15 cellular contexts compared by ENCODE assay signal in the genomic region with DNA sequence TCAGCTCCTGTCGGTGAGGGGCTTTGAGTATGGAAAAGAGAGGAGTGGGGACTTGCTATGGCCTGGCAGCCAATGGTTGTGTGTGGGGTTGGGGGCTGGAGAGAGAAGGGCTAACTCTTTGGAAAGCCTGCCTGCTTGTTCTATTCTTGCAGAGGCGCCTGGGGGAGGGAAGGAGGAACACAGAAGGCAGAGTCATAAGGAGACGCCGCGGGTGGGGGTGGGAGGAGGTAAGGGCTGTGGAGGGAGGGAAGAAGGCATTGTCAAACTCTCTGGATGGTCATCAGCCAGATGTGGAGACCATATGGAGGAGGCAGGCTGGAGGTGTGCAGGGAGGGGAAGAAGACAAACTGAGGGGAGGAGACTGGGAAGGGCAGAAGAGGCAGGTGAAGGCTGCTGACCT.
"Had no signal": no experiment of that assay in that cellular context is flagged by ENCODE, and none has a peak within 500 bp of the region (broad histone marks: within the 10 kb centered on the region; RNA-seq: fewer than 3 reads in every experiment).

No MANE protein-coding gene starts in this region.

- H3K36me3 ChIP-seq: right atrium auricular region, tibial nerve had no signal

- FAIRE-seq: small intestine had no signal

- DNase-seq: activated B cell treated with CpG ODN at 0.5 μM for 24 hours; activated CD4-positive, alpha-beta T cell treated with anti-CD3 and anti-CD28 coated beads, Interleukin-2, amount 10 ng/mL, durations not matched to agents 24 days and 14 days; activated T-cell treated with anti-CD3 and anti-CD28 coated beads, Interleukin-2, amount 50 U/mL, for 1 hour; immature natural killer cell; left colon; mammary epithelial cell; naive thymus-derived CD4-positive, alpha-beta T cell; small intestine had no signal

- H3K4me1 Mint-ChIP-seq: activated B cell treated with CpG ODN at 0.5 μM for 24 hours; activated CD4-positive, alpha-beta T cell treated with anti-CD3 and anti-CD28 coated beads, Interleukin-2, amount 10 ng/mL, durations not matched to agents 24 days and 14 days; activated naive CD4-positive, alpha-beta T cell treated with anti-CD3 and anti-CD28 coated beads, Interleukin-2, amount 50 U/mL, for 24 hours; central memory CD8-positive, alpha-beta T cell; immature natural killer cell had no signal

- H3K27me3 Mint-ChIP-seq: activated naive CD4-positive, alpha-beta T cell treated with anti-CD3 and anti-CD28 coated beads, Interleukin-2, amount 50 U/mL, for 24 hours had no signal

- H3K27me3 ChIP-seq: body of pancreas, right atrium auricular region, tibial nerve had no signal

- H3K27ac ChIP-seq: right atrium auricular region, tibial nerve had no signal

- H3K27ac Mint-ChIP-seq: activated B cell treated with CpG ODN at 0.5 μM for 24 hours; activated CD4-positive, alpha-beta T cell treated with anti-CD3 and anti-CD28 coated beads, Interleukin-2, amount 10 ng/mL, durations not matched to agents 24 days and 14 days; activated naive CD4-positive, alpha-beta T cell treated with anti-CD3 and anti-CD28 coated beads, Interleukin-2, amount 50 U/mL, for 24 hours; dendritic cell treated with granulocyte-macrophage colony-stimulating factor and Interleukin-4, amounts not matched to agents 40 ng/mL and 50 ng/mL, for 4 days; immature natural killer cell; naive thymus-derived CD4-positive, alpha-beta T cell had no signal

- ATAC-seq: left colon; naive thymus-derived CD4-positive, alpha-beta T cell had no signal

- H3K36me3 Mint-ChIP-seq: activated naive CD4-positive, alpha-beta T cell treated with anti-CD3 and anti-CD28 coated beads, Interleukin-2, amount 50 U/mL, for 24 hours; immature natural killer cell; naive thymus-derived CD4-positive, alpha-beta T cell had no signal

- H3K9me3 ChIP-seq: body of pancreas, right atrium auricular region, tibial nerve had no signal

- H3K9me3 Mint-ChIP-seq: activated B cell treated with CpG ODN at 0.5 μM for 24 hours; activated CD4-positive, alpha-beta T cell treated with anti-CD3 and anti-CD28 coated beads, Interleukin-2, amount 10 ng/mL, durations not matched to agents 24 days and 14 days; activated naive CD4-positive, alpha-beta T cell treated with anti-CD3 and anti-CD28 coated beads, Interleukin-2, amount 50 U/mL, for 24 hours; central memory CD8-positive, alpha-beta T cell; dendritic cell treated with granulocyte-macrophage colony-stimulating factor and Interleukin-4, amounts not matched to agents 40 ng/mL and 50 ng/mL, for 4 days; endodermal cell; immature natural killer cell; naive thymus-derived CD4-positive, alpha-beta T cell had no signal

- H3K4me3 ChIP-seq: body of pancreas, right atrium auricular region, tibial nerve had no signal

- H3K4me3 Mint-ChIP-seq: activated B cell treated with CpG ODN at 0.5 μM for 24 hours; activated CD4-positive, alpha-beta T cell treated with anti-CD3 and anti-CD28 coated beads, Interleukin-2, amount 10 ng/mL, durations not matched to agents 24 days and 14 days; activated naive CD4-positive, alpha-beta T cell treated with anti-CD3 and anti-CD28 coated beads, Interleukin-2, amount 50 U/mL, for 24 hours; central memory CD8-positive, alpha-beta T cell; dendritic cell treated with granulocyte-macrophage colony-stimulating factor and Interleukin-4, amounts not matched to agents 40 ng/mL and 50 ng/mL, for 4 days; endodermal cell; immature natural killer cell; naive thymus-derived CD4-positive, alpha-beta T cell had no signal
